16 cellular contexts compared by ENCODE assay signal in genomic region chr10:34889004-34889869, GRCh38.
A peak's percentile ranks its signal among the peaks of the same experiment; 100 is the strongest.
DNase-seq lines count a peak whose midpoint lies in the region; ATAC-seq and TF ChIP-seq lines count a peak whose summit lies in the region.
"Had no signal": no experiment of that assay in that cellular context is flagged by ENCODE, and none has a peak within 500 bp of the region (broad histone marks: within the 10 kb centered on the region; RNA-seq: fewer than 3 reads in every experiment).

No MANE protein-coding gene starts in this region.

- no peaks in the 10 kb centered on the region for H3K27me3 ChIP-seq in PC-9 (ENCODE audit: insufficient read depth, low read depth)
- no peaks in the 10 kb centered on the region for H3K27me3 ChIP-seq in neural progenitor cell
- H3K27me3 ChIP-seq: brain microvascular endothelial cell had no signal

- H2AFZ ChIP-seq in PC-9 = no peak overlapping the region
- H2AFZ ChIP-seq in neural progenitor cell (replicated peaks) = no peak overlapping the region

- H3K36me3 ChIP-seq in PC-9 (ENCODE audit: low read depth) (no peaks in the 10 kb centered on the region), neural progenitor cell (no peaks in the 10 kb centered on the region)
- H3K36me3 ChIP-seq: brain microvascular endothelial cell had no signal

- H3K9me3 Mint-ChIP-seq in chondrocyte (ENCODE audit: low read depth) = no peaks in the 10 kb centered on the region
- H3K9me3 Mint-ChIP-seq in neural progenitor cell = no peaks in the 10 kb centered on the region
- H3K9me3 Mint-ChIP-seq: activated naive CD4-positive, alpha-beta T cell treated with anti-CD3 and anti-CD28 coated beads, Interleukin-2, amount 50 U/mL, for 72 hours; activated T-cell treated with anti-CD3 and anti-CD28 coated beads, Interleukin-2, amount 50 U/mL, for 72 hours; WTC11 had no signal

- H3K9me3 ChIP-seq in PC-9 (ENCODE audit: insufficient read depth, low read depth) (no peaks in the 10 kb centered on the region), neural progenitor cell (ENCODE audit: low read depth) (no peaks in the 10 kb centered on the region)

- TF ChIP-seq CTCF in PC-9 (conservative IDR thresholded peaks at IDR 0.05) (no peak), chondrocyte (IDR thresholded peaks at IDR 0.05) (no peak), neural progenitor cell (IDR thresholded peaks at IDR 0.05) (no peak)

- DNase-seq in EH (ENCODE audit: low read depth) (peak; percentile 83), PC-9 (peak; percentile 73 to 76), chondrocyte (ENCODE audit: low spot score) (peak; percentile 27), neural progenitor cell (ENCODE audit: low spot score) (no peak), NCI-H510A treated with DMSO at 0.1 percent for 48 hours (lab: John Stamatoyannopoulos, UW) (no peak)
- no peak for DNase-seq in activated CD4-positive, alpha-beta T cell treated with anti-CD3 and anti-CD28 coated beads for 1 hour
- DNase-seq: activated CD8-positive, alpha-beta T cell treated with anti-CD3 and anti-CD28 coated beads, Interleukin-2, amount 10 ng/mL, durations not matched to agents 7 days and 5 days; activated T-cell treated with anti-CD3 and anti-CD28 coated beads, Interleukin-2, amount 50 U/mL, for 72 hours; brain microvascular endothelial cell; erythroblast; immature natural killer cell; MM.1S had no signal

- H3K27ac Mint-ChIP-seq in chondrocyte (ENCODE audit: unreplicated experiment) (peak overlapping the region; percentile 57), neural progenitor cell (peak overlapping the region; percentile 25)
- H3K27ac Mint-ChIP-seq: activated CD8-positive, alpha-beta T cell treated with anti-CD3 and anti-CD28 coated beads, Interleukin-2, amount 10 ng/mL, durations not matched to agents 7 days and 5 days; activated naive CD4-positive, alpha-beta T cell treated with anti-CD3 and anti-CD28 coated beads, Interleukin-2, amount 50 U/mL, for 72 hours; activated T-cell treated with anti-CD3 and anti-CD28 coated beads, Interleukin-2, amount 50 U/mL, for 72 hours; immature natural killer cell; WTC11 had no signal

- H3K4me2 ChIP-seq in PC-9 = peak overlapping the region; percentile 24; the same call in 1 of the 2 replicates
- H3K4me2 ChIP-seq in neural progenitor cell = no peak overlapping the region

- H3K36me3 Mint-ChIP-seq in chondrocyte (ENCODE audit: low read depth) (no peaks in the 10 kb centered on the region), neural progenitor cell (no peaks in the 10 kb centered on the region)
- H3K36me3 Mint-ChIP-seq: activated naive CD4-positive, alpha-beta T cell treated with anti-CD3 and anti-CD28 coated beads, Interleukin-2, amount 50 U/mL, for 72 hours; immature natural killer cell; WTC11 had no signal

- H3K79me2 ChIP-seq in PC-9 (ENCODE audit: low read depth) = no peaks in the 10 kb centered on the region
- H3K79me2 ChIP-seq in neural progenitor cell (ENCODE audit: low read depth) = no peaks in the 10 kb centered on the region

- intact Hi-C loops in PC-9 (cut with micrococcal nuclease; ENCODE audit: unreplicated experiment) = loop anchor here (1.0 to 10.0 kb wide), 4 partner anchors 74 to 223 kb away; partner anchors contain the start of gene PARD3

- POLR2A ChIA-PET in PC-9 (lab: Charles Lee; ENCODE audit: unreplicated experiment) = no interaction called here

- ATAC-seq in HG03439 (IDR thresholded peaks at IDR 0.05; ENCODE audit: unreplicated experiment) (no peak), HG03097 (IDR thresholded peaks at IDR 0.05; ENCODE audit: low FRiP score, unreplicated experiment) (no peak)
- ATAC-seq: activated CD8-positive, alpha-beta T cell treated with anti-CD3 and anti-CD28 coated beads, Interleukin-2, amount 10 ng/mL, durations not matched to agents 7 days and 5 days; activated naive CD4-positive, alpha-beta T cell treated with anti-CD3 and anti-CD28 coated beads, Interleukin-2, amount 50 U/mL, for 72 hours; activated T-cell treated with anti-CD3 and anti-CD28 coated beads, Interleukin-2, amount 50 U/mL, for 72 hours; WTC11 had no signal

- H3K4me3 ChIP-seq in PC-9 (no peak overlapping the region), neural progenitor cell (no peak overlapping the region)

- H3K9ac ChIP-seq in neural progenitor cell = no peak overlapping the region

- H3K9me2 ChIP-seq in PC-9 (ENCODE audit: insufficient read depth) = no peaks in the 10 kb centered on the region

- CTCF ChIA-PET in PC-9 (lab: Charles Lee) = interaction anchor here (0.6 kb wide), 1 partner anchor 165 kb away, joined by 3 read pairs; no protein-coding TSS in a partner anchor

- H4K20me1 ChIP-seq in PC-9 (ENCODE audit: insufficient read depth) (no peaks in the 10 kb centered on the region), neural progenitor cell (ENCODE audit: low read depth) (no peaks in the 10 kb centered on the region)

- no peaks in the 10 kb centered on the region for H3F3A ChIP-seq in PC-9 (ENCODE audit: insufficient read depth, low read depth)
- no peaks in the 10 kb centered on the region for H3F3A ChIP-seq in neural progenitor cell (ENCODE audit: low read depth)

- H3K4me3 Mint-ChIP-seq in chondrocyte (ENCODE audit: unreplicated experiment) (no peak overlapping the region), neural progenitor cell (no peak overlapping the region)
- H3K4me3 Mint-ChIP-seq: activated CD8-positive, alpha-beta T cell treated with anti-CD3 and anti-CD28 coated beads, Interleukin-2, amount 10 ng/mL, durations not matched to agents 7 days and 5 days; activated T-cell treated with anti-CD3 and anti-CD28 coated beads, Interleukin-2, amount 50 U/mL, for 72 hours; immature natural killer cell; WTC11 had no signal

- H3K27ac ChIP-seq in PC-9 (peak overlapping the region; percentile 34; the same call in 1 of the 2 replicates), neural progenitor cell (no peak overlapping the region)
- H3K27ac ChIP-seq: brain microvascular endothelial cell had no signal

- H3K27me3 Mint-ChIP-seq in chondrocyte (ENCODE audit: low read depth) (no peaks in the 10 kb centered on the region), neural progenitor cell (ENCODE audit: insufficient read depth, low read depth) (peaks cover 13% of the 10 kb centered on the region)

- BruUV-seq in PC-9 (replicated peaks; lab: Mats Ljungman, UMichigan) = TSS peak; percentile 23

- H3K4me1 Mint-ChIP-seq in chondrocyte (ENCODE audit: low read depth) (peaks cover 17% of the 10 kb centered on the region), neural progenitor cell (peaks cover 22% of the 10 kb centered on the region)
- H3K4me1 Mint-ChIP-seq: immature natural killer cell had no signal

- peaks cover 4% of the 10 kb centered on the region for H3K4me1 ChIP-seq in PC-9 (replicated peaks; ENCODE audit: insufficient read depth)
- H3K4me1 ChIP-seq in neural progenitor cell = no peaks in the 10 kb centered on the region

Comparison
In these comparisons a context has a peak if more than half of its experiments do, and no peak if none do; other contexts are left out.
1. DNase-seq: peak in EH (single experiment), PC-9 (2 of 2) and chondrocyte (single experiment); none in neural progenitor cell (single experiment), activated CD4-positive, alpha-beta T cell treated with anti-CD3 and anti-CD28 coated beads for 1 hour (single experiment) and NCI-H510A treated with DMSO at 0.1 percent for 48 hours (single experiment).